In genomic region chr9:124280176-124280691, GRCh38 we compare ENCODE assay signal across 10 cellular contexts. TPM values are rescaled to one million over a fixed set of nuclear protein-coding genes. Genes with fewer than 3 reads are reported as not detected.
DNase-seq lines count a peak whose midpoint lies in the region; ATAC-seq, FAIRE-seq and TF ChIP-seq lines count a peak whose summit lies in the region.
"Had no signal": no experiment of that assay in that cellular context is flagged by ENCODE, and none has a peak within 500 bp of the region (broad histone marks: within the 10 kb centered on the region; RNA-seq: fewer than 3 reads in every experiment).

No MANE protein-coding gene starts in this region.

- peaks cover 0 to 4% (median 0%) of the 10 kb centered on the region in 9 donors for H3K36me3 ChIP-seq in heart right ventricle

- H3K27ac ChIP-seq in heart right ventricle, result peak overlapping the region; percentile 3 to 87 (median 62)
- H3K27ac ChIP-seq: KMS-11 had no signal

- TF ChIP-seq CTCF in heart right ventricle (IDR thresholded peaks at IDR 0.05) (no peak), D721Med (IDR thresholded peaks at IDR 0.05; ENCODE audit: insufficient read depth, missing control alignments) (no peak)

- FAIRE-seq in D721Med (lab: Jason Lieb, UNC), result no peak

- no peaks in the 10 kb centered on the region for H3K9me3 ChIP-seq in heart right ventricle

- peak; percentile 58 for DNase-seq in CMK (ENCODE audit: low read depth)
- DNase-seq in amniotic epithelial cell (ENCODE audit: low read depth), result peak; percentile 85
- peak in 1 of 2 donors; percentile 71 for DNase-seq in heart right ventricle
- no peak for DNase-seq in sciatic nerve (ENCODE audit: low spot score)
- no peak for DNase-seq in effector CD8-positive, alpha-beta T cell (lab: John Stamatoyannopoulos, UW)
- no peak for DNase-seq in D721Med (ENCODE audit: insufficient read length, low spot score)
- no peak for DNase-seq in activated T-cell treated with anti-CD3 and anti-CD28 coated beads for 4 hours
- DNase-seq: naive thymus-derived CD4-positive, alpha-beta T cell had no signal

- no peaks in the 10 kb centered on the region for H3K27me3 ChIP-seq in heart right ventricle

- ATAC-seq in heart right ventricle (peak; percentile 44 to 79 (median 64)), sciatic nerve (peak; percentile 56), HG03378 (IDR thresholded peaks at IDR 0.05; ENCODE audit: unreplicated experiment) (no peak)
- ATAC-seq: naive thymus-derived CD4-positive, alpha-beta T cell had no signal

- peaks cover 27 to 88% (median 66%) of the 10 kb centered on the region in 9 donors for H3K4me1 ChIP-seq in heart right ventricle

- H3K4me3 ChIP-seq in heart right ventricle, result no peak overlapping the region

- intact Hi-C loops in heart right ventricle (cut with DNase I) (loop anchor here in 1 of 10 donors (5.0 kb wide), 1 partner anchor 37 kb away; no protein-coding TSS in a partner anchor), sciatic nerve (cut with DNase I) (no loop called here)

- 18 to 24% methylated on average over 16 of the region's 16 CpGs for WGBS in heart right ventricle, 2 donors

RNA-seq across cellular contexts. Expression of gene NEK6, which starts 22.5 kb away (rescaled TPM):
- total RNA-seq in heart right ventricle (10 to 100 TPM in 4 of 10 donors, 1 to 10 TPM in 6; 4.6 to 22.4 (median 7.9) TPM), sciatic nerve (103 TPM)
- polyA plus RNA-seq in heart right ventricle, result 1 to 10 TPM; 1.9 to 2.1 TPM

Comparison
In these comparisons a context has a peak if more than half of its experiments do, and no peak if none do; other contexts are left out.
1. DNase-seq: peak in CMK (single experiment) and amniotic epithelial cell (single experiment); none in sciatic nerve (single experiment), effector CD8-positive, alpha-beta T cell (single experiment), D721Med (single experiment) and activated T-cell treated with anti-CD3 and anti-CD28 coated beads for 4 hours (single experiment).